Comparison of ENCODE assay signal across 16 cellular contexts in the genomic region with DNA sequence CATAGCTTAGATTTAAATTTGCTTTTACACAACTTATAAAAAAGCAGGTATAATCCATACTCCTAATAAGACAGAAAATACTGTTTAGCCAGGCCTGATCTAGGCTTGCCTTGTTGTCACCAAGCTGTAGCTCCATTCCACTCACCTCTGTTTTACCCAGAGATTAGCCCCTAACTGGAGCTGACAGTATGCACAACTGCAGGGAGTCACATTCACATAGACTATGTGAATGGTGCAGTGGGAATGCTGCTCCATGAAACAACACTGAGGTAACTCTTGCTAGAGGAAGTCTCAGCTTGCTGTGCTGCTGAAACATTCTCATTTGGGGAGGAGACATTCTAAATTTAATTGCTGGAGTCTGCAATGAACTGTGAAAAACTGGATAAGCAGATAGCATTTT.
"Had no signal": no experiment of that assay in that cellular context is flagged by ENCODE, and none has a peak within 500 bp of the region (broad histone marks: within the 10 kb centered on the region; RNA-seq: fewer than 3 reads in every experiment).

No MANE protein-coding gene starts in this region.

- H3K4me3 Mint-ChIP-seq: activated CD8-positive, alpha-beta T cell treated with anti-CD3 and anti-CD28 coated beads for 36 hours; natural killer cell treated with Interleukin-12 subunit alpha and Interleukin-12 subunit beta and Interleukin-15 and Interleukin-18, amount 100 ng/mL, for 72 hours had no signal

- H3K9me3 Mint-ChIP-seq: activated CD8-positive, alpha-beta T cell treated with anti-CD3 and anti-CD28 coated beads for 36 hours had no signal

- H3K9me3 ChIP-seq: colonic mucosa, prostate gland had no signal

- H3K4me3 ChIP-seq: colonic mucosa, gastrocnemius medialis, left lung, prostate gland, upper lobe of left lung had no signal

- H3K4me1 ChIP-seq: colonic mucosa, gastrocnemius medialis, left lung, prostate gland, upper lobe of left lung had no signal

- H3K27ac Mint-ChIP-seq: activated CD8-positive, alpha-beta T cell treated with anti-CD3 and anti-CD28 coated beads for 36 hours; natural killer cell treated with Interleukin-12 subunit alpha and Interleukin-12 subunit beta and Interleukin-15 and Interleukin-18, amount 100 ng/mL, for 72 hours had no signal

- DNase-seq: activated CD4-positive, alpha-beta T cell treated with anti-CD3 and anti-CD28 coated beads for 4 hours; activated CD8-positive, alpha-beta memory T cell treated with anti-CD3 and anti-CD28 coated beads, Interleukin-2, amount 50 U/mL, for 4 hours; activated CD8-positive, alpha-beta T cell treated with anti-CD3 and anti-CD28 coated beads for 36 hours; activated naive CD4-positive, alpha-beta T cell treated with Interleukin-2 at 50 U/mL for 16 hours; caudate nucleus; colonic mucosa; effector CD4-positive, alpha-beta T cell; gastrocnemius medialis; left lung; stimulated activated CD4-positive, alpha-beta T cell treated with anti-CD3 and anti-CD28 coated beads, Interleukin-12 subunit alpha, Interleukin-12 subunit beta, amount 100 ng/mL, for 4 hours; stimulated activated naive CD4-positive, alpha-beta T cell treated with Interleukin-2 at 50 U/mL for 16 hours; T-helper 1 cell; upper lobe of left lung had no signal

- H3K27me3 ChIP-seq: colonic mucosa, gastrocnemius medialis, left lung, upper lobe of left lung had no signal

- ATAC-seq: activated CD8-positive, alpha-beta T cell treated with anti-CD3 and anti-CD28 coated beads for 36 hours; gastrocnemius medialis; left lung; natural killer cell treated with Interleukin-12 subunit alpha and Interleukin-12 subunit beta and Interleukin-15 and Interleukin-18, amount 100 ng/mL, for 72 hours had no signal

- H3K27me3 Mint-ChIP-seq: natural killer cell treated with Interleukin-12 subunit alpha and Interleukin-12 subunit beta and Interleukin-15 and Interleukin-18, amount 100 ng/mL, for 72 hours had no signal

- H3K36me3 ChIP-seq: colonic mucosa, gastrocnemius medialis, left lung, prostate gland, upper lobe of left lung had no signal

- H3K27ac ChIP-seq: colonic mucosa, gastrocnemius medialis, left lung, prostate gland, upper lobe of left lung, VCaP had no signal

- H3K36me3 Mint-ChIP-seq: natural killer cell treated with Interleukin-12 subunit alpha and Interleukin-12 subunit beta and Interleukin-15 and Interleukin-18, amount 100 ng/mL, for 72 hours had no signal
